ENCODE assay signal across 8 cellular contexts in the genomic region with DNA sequence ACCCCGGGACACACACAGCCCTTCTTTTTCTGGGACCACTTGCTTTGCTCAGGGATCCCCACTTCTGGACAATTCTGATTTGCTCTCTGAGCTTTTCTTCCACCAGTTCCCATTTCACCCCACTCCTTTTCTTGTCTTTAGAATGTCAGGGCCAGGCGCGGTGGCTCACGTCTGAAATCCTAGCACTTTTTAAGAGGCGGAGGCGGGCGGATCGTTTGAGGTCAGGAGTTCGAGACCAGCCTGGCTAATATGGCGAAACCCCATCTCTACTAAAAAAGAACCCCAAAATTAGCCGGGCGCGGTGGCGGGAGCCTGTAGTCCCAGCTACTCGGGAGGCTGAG. TPM values are rescaled to one million over a fixed set of nuclear protein-coding genes. Genes with fewer than 3 reads are reported as not detected.
A peak's percentile ranks its signal among the peaks of the same experiment; 100 is the strongest.
DNase-seq lines count a peak whose midpoint lies in the region; ATAC-seq, FAIRE-seq and TF ChIP-seq lines count a peak whose summit lies in the region.

No MANE protein-coding gene starts in this region.

- no peak overlapping the region for H3K56ac ChIP-seq in H1 (replicated peaks; ENCODE audit: insufficient read length, low read depth, low read length)

- no peak for TF ChIP-seq CTCF in HCT116 (IDR thresholded peaks at IDR 0.05 in 2 of 3, conservative IDR thresholded peaks at IDR 0.05 in 1 of 3; ENCODE audit: borderline replicate concordance in 1 of 3, insufficient read depth in 1 of 3, low read depth in 2 of 3, low read length in 2 of 3)
- no peak for TF ChIP-seq CTCF in H1 (IDR thresholded peaks at IDR 0.05; ENCODE audit: control extremely low read depth in 1 of 3, insufficient read depth in 1 of 3, low read depth in 1 of 3, low read length in 3 of 3)
- no peak for TF ChIP-seq CTCF in neural cell (IDR thresholded peaks at IDR 0.05; ENCODE audit: poor library complexity, severe bottlenecking)

- H4K91ac ChIP-seq in H1 (replicated peaks; ENCODE audit: insufficient read length, low read length) = no peak overlapping the region

- no peak for FAIRE-seq in H1 (lab: Jason Lieb, UNC)

- H3K27me3 ChIP-seq in HCT116 (ENCODE audit: insufficient read depth, low read length) (no peaks in the 10 kb centered on the region), H1 (replicated peaks in 1 of 4; ENCODE audit: control insufficient read depth in 3 of 4, extremely low read depth in 1 of 4, insufficient read depth in 3 of 4, low read length in 3 of 4) (no peaks in the 10 kb centered on the region), neural cell (ENCODE audit: insufficient read depth, low read depth, low read length) (no peaks in the 10 kb centered on the region)

- no peak overlapping the region for H2BK20ac ChIP-seq in H1 (ENCODE audit: low read length)

- H2BK12ac ChIP-seq in H1 (ENCODE audit: low read depth, low read length) = peak overlapping the region; percentile 55; the same call in 1 of the 2 replicates

- no peak overlapping the region for H2AK5ac ChIP-seq in H1 (ENCODE audit: low read depth, low read length)

- H3K79me1 ChIP-seq in H1 (ENCODE audit: low read depth, low read length) = peaks cover 15% of the 10 kb centered on the region

- TF ChIP-seq RAD21 in HCT116 (IDR thresholded peaks at IDR 0.05; ENCODE audit: low read depth) (no peak), H1 (IDR thresholded peaks at IDR 0.05 in 1 of 2, conservative IDR thresholded peaks at IDR 0.05 in 1 of 2; ENCODE audit: low read depth in 2 of 2, low read length in 2 of 2) (no peak), neural cell (conservative IDR thresholded peaks at IDR 0.05) (no peak)

- H2BK5ac ChIP-seq in H1 (ENCODE audit: low read depth, low read length) = 0 out of 2 replicates have a peak overlapping the region, but pooled peaks have one; percentile 52

- POLR2A ChIA-PET in HCT116 (lab: Charles Lee) (no interaction called here), H1 (lab: Charles Lee; ENCODE audit: partially characterized antibody) (interaction anchor here (1.0 to 2.7 kb wide), 13 partner anchors 8 to 146 kb away, joined by 3 to 11 read pairs (median 4); a partner anchor contains a TSS)

- peak overlapping the region; percentile 22 for H2AFZ ChIP-seq in HCT116 (ENCODE audit: low read depth, low read length, poor library complexity, severe bottlenecking)
- H2AFZ ChIP-seq in H1 (ENCODE audit: low read length) = 0 out of 2 replicates have a peak overlapping the region, but pooled peaks have one; percentile 86
- peak overlapping the region; percentile 65 for H2AFZ ChIP-seq in neural cell (ENCODE audit: low read depth, low read length)

- peaks cover 57% of the 10 kb centered on the region for H3K79me2 ChIP-seq in HCT116 (ENCODE audit: insufficient read depth, low read length)
- peaks cover 7 to 47% of the 10 kb centered on the region in 2 experiments for H3K79me2 ChIP-seq in H1 (ENCODE audit: control insufficient read depth in 1 of 2, insufficient read depth in 2 of 2, low read length in 2 of 2)
- H3K79me2 ChIP-seq in neural cell (replicated peaks; ENCODE audit: insufficient read depth, low read length) = peaks cover 13% of the 10 kb centered on the region

- H3K27ac ChIP-seq in HCT116 (ENCODE audit: low read depth, low read length) (peak overlapping the region; percentile 85), SK-N-MC (peak overlapping the region; percentile 95; the same call in 1 of the 2 replicates), H1 (ENCODE audit: low read depth, low read length) (peak overlapping the region; percentile 81; the same call in 1 of the 2 replicates), neural cell (ENCODE audit: low read length) (peak overlapping the region; percentile 77)

- H4K8ac ChIP-seq in H1 (ENCODE audit: extremely low read depth, insufficient read depth, low read length) = peak overlapping the region; percentile 95; the same call in 1 of the 2 replicates

- H3K14ac ChIP-seq in H1 (ENCODE audit: insufficient read length) = no peak overlapping the region

- CTCF ChIA-PET in HCT116 (lab: Charles Lee) (no interaction called here), H1 (lab: Charles Lee; ENCODE audit: partially characterized antibody) (interaction anchor here (0.9 to 1.5 kb wide), 3 partner anchors 8 to 46 kb away, joined by 3 to 7 read pairs (median 6); no protein-coding TSS in a partner anchor)

- ATAC-seq in HCT116 (no peak; the same call in 1 of the 2 replicates), GM18511 (IDR thresholded peaks at IDR 0.05; ENCODE audit: unreplicated experiment) (no peak), GM18517 (IDR thresholded peaks at IDR 0.05; ENCODE audit: unreplicated experiment) (no peak), HG03469 (IDR thresholded peaks at IDR 0.05; ENCODE audit: unreplicated experiment) (no peak), HG03342 (IDR thresholded peaks at IDR 0.05; ENCODE audit: unreplicated experiment) (no peak)

- H2BK120ac ChIP-seq in H1 (replicated peaks; ENCODE audit: low read depth, low read length) = no peak overlapping the region

- DNase-seq in HCT116 (ENCODE audit: low read depth, low spot score) (no peak), SK-N-MC (ENCODE audit: low read depth, low spot score) (no peak), H1 (ENCODE audit: low read depth in 1 of 2, low spot score in 2 of 2) (no peak)

- H3K9me2 ChIP-seq in HCT116 (ENCODE audit: insufficient read depth) (no peaks in the 10 kb centered on the region), neural cell (ENCODE audit: insufficient read depth, low read length) (no peaks in the 10 kb centered on the region)

- H3K4ac ChIP-seq in H1 (replicated peaks; ENCODE audit: insufficient read length, low read depth, low read length) = no peak overlapping the region

- no peaks in the 10 kb centered on the region for H4K20me1 ChIP-seq in HCT116 (ENCODE audit: insufficient read depth)
- H4K20me1 ChIP-seq in H1 (replicated peaks in 1 of 2; ENCODE audit: control insufficient read depth in 1 of 2, insufficient read depth in 2 of 2, low read length in 2 of 2) = peaks cover 0 to 8% of the 10 kb centered on the region in 2 experiments
- H4K20me1 ChIP-seq in neural cell (ENCODE audit: insufficient read depth) = no peaks in the 10 kb centered on the region

- H3K4me3 ChIP-seq in HCT116 (replicated peaks in 1 of 2; ENCODE audit: low read depth in 1 of 2, low read length in 2 of 2) = peak overlapping the region; percentile 88 to 94
- H3K4me3 ChIP-seq in SK-N-MC = peak overlapping the region; percentile 99
- H3K4me3 ChIP-seq in H1 (ENCODE audit: extremely low read depth in 1 of 4, insufficient read depth in 2 of 4, low read depth in 3 of 4, low read length in 4 of 4) = peak overlapping the region; percentile 62 to 97 (median 84)
- peak overlapping the region; percentile 95 for H3K4me3 ChIP-seq in neural cell (ENCODE audit: low read length)

- H3F3A ChIP-seq in neural cell (ENCODE audit: insufficient read depth, low read length, poor library complexity, severe bottlenecking) = no peaks in the 10 kb centered on the region

- H3K9ac ChIP-seq in HCT116 (ENCODE audit: low read length) = peak overlapping the region; percentile 95
- peak overlapping the region; percentile 89 for H3K9ac ChIP-seq in SK-N-MC (ENCODE audit: insufficient read length)
- H3K9ac ChIP-seq in H1 (replicated peaks in 1 of 4; ENCODE audit: extremely low read depth in 1 of 4, low read depth in 3 of 4, low read length in 3 of 4) = peak overlapping the region; percentile 58 to 97 (median 96)
- peak overlapping the region; percentile 80 for H3K9ac ChIP-seq in neural cell (ENCODE audit: low read length)

- intact Hi-C loops in HCT116 (cut with micrococcal nuclease) = no loop called here

- H3K36me3 ChIP-seq in HCT116 (ENCODE audit: control insufficient read depth in 1 of 2, insufficient read depth in 2 of 2, low read length in 2 of 2) (no peaks in the 10 kb centered on the region), SK-N-MC (ENCODE audit: insufficient read depth, low read length) (peaks cover 9% of the 10 kb centered on the region), H1 (ENCODE audit: control insufficient read depth in 2 of 4, insufficient read depth in 4 of 4, low read length in 3 of 4) (no peaks in the 10 kb centered on the region), neural cell (ENCODE audit: insufficient read depth, low read length) (no peaks in the 10 kb centered on the region)

- TF ChIP-seq POLR2A in HCT116 (IDR thresholded peaks at IDR 0.05; ENCODE audit: borderline replicate concordance, extremely low read depth, insufficient read depth, insufficient read length) = no peak
- no peak for TF ChIP-seq POLR2A in H1 (IDR thresholded peaks at IDR 0.05; ENCODE audit: control extremely low read depth in 1 of 2, low read depth in 2 of 2, low read length in 2 of 2)

- RAD21 ChIA-PET in HCT116 (lab: Charles Lee; ENCODE audit: low non-redundant PET in 1 of 2, low total read pairs in 2 of 2, uncharacterized antibody in 2 of 2, unreplicated experiment in 2 of 2) = no interaction called here

- TF ChIP-seq EP300 in H1 (IDR thresholded peaks at IDR 0.05; ENCODE audit: borderline replicate concordance in 1 of 2, low read depth in 2 of 2, low read length in 2 of 2) (no peak), neural cell (conservative IDR thresholded peaks at IDR 0.05; ENCODE audit: poor library complexity, severe bottlenecking) (no peak)

- peaks cover 5% of the 10 kb centered on the region; the same call in 1 of the 2 replicates for H3K23me2 ChIP-seq in H1 (ENCODE audit: low read depth, low read length)

- no TSS peak for BruUV-seq in HCT116 (replicated peaks; lab: Mats Ljungman, UMichigan)

- H3K9me3 ChIP-seq in HCT116 (ENCODE audit: control insufficient read depth in 1 of 2, insufficient read depth in 1 of 2, low read depth in 1 of 2, low read length in 2 of 2) (no peaks in the 10 kb centered on the region), SK-N-MC (ENCODE audit: low read depth, low read length) (no peaks in the 10 kb centered on the region), H1 (ENCODE audit: insufficient read depth in 2 of 2, low read depth in 1 of 2, low read length in 1 of 2) (no peaks in the 10 kb centered on the region), neural cell (ENCODE audit: low read length) (no peaks in the 10 kb centered on the region)

- H3K4me1 ChIP-seq in HCT116 (ENCODE audit: control insufficient read depth in 1 of 2, insufficient read depth in 2 of 2, low read length in 2 of 2) (peaks cover 4 to 28% of the 10 kb centered on the region in 2 experiments; a peak in 3 of 4 replicates), H1 (replicated peaks in 1 of 4; ENCODE audit: control insufficient read depth in 3 of 4, insufficient read depth in 4 of 4, low read length in 3 of 4) (peaks cover 3 to 11% (median 5%) of the 10 kb centered on the region in 4 experiments; a peak in 6 of 7 replicates)

- H3K23ac ChIP-seq in H1 (ENCODE audit: insufficient read length) = no peak overlapping the region

- WGBS in H1 (ENCODE audit: extremely low coverage in 1 of 2, insufficient coverage in 1 of 2, insufficient read length in 1 of 2, insufficient replicate concordance in 2 of 2, low coverage in 1 of 2, low lambda C conversion rate in 2 of 2, missing lambda C conversion rate in 1 of 2), 2 experiments = 3% methylated on average over 15 of the region's 15 CpGs; no CpG with 5 or more reads in 1 of the 2 experiments

- peak overlapping the region; percentile 89 for H3K18ac ChIP-seq in H1 (ENCODE audit: extremely low read depth, low read length)

- peak overlapping the region; percentile 69 for H3K4me2 ChIP-seq in HCT116 (ENCODE audit: low read length)
- H3K4me2 ChIP-seq in H1 (ENCODE audit: insufficient read depth in 1 of 2, low read depth in 2 of 2, low read length in 2 of 2) = peak overlapping the region; percentile 76 to 95
- H3K4me2 ChIP-seq in neural cell (ENCODE audit: low read length) = peak overlapping the region; percentile 65

- no peak overlapping the region for H2BK15ac ChIP-seq in H1 (ENCODE audit: low read length)

- H4K5ac ChIP-seq in H1 (ENCODE audit: insufficient read length, low read depth, low read length) = no peak overlapping the region

RNA-seq across cellular contexts. Expression of a gene that starts 0.9 kb away (rescaled TPM):
- 22.7 TPM for total RNA-seq in HCT116 (2021; ENCODE audit: unreplicated experiment)
- polyA plus RNA-seq in HCT116 (2012) = 11.1 and 15.1 TPM in 2 replicates
- total RNA-seq in H1 (2021; fragmentation: NEBNext Ultra II Directional; extraction: Animal tissue kit (Norgen Biotek cat#: 25700)) = 25.9 and 28.0 TPM in 2 replicates
- 5.5 and 7.9 TPM in 2 replicates for polyA plus RNA-seq in H1 (2011; rRNA removed)
- 9.2 TPM for polyA plus RNA-seq in H1 (2011; cell fraction: cytosol; rRNA removed)
- 7.5 TPM for polyA plus RNA-seq in H1 (2011; cell fraction: nucleus; rRNA removed)
- 12.7 to 16.1 TPM (median 14.5 TPM) in 4 replicates for polyA plus RNA-seq in H1 (2012, experiment 1 of 2)
- polyA plus RNA-seq in H1 (2012, experiment 2 of 2) = 2.4 TPM
- 9.8 TPM for polyA plus RNA-seq in H1 (2013, experiment 1 of 2)
- polyA plus RNA-seq in H1 (2013, experiment 2 of 2) = 9.3 TPM
- polyA minus RNA-seq in H1 (2011; rRNA and poly(A)+ RNA removed) = 25.9 and 36.3 TPM in 2 replicates
- polyA minus RNA-seq in H1 (2011; cell fraction: cytosol; rRNA and poly(A)+ RNA removed) = 19.2 TPM
- 35.9 TPM for polyA minus RNA-seq in H1 (2011; cell fraction: nucleus; rRNA and poly(A)+ RNA removed)
- 3.5 and 3.8 TPM in 2 replicates for polyA plus RNA-seq in neural cell
- polyA minus RNA-seq in neural cell = 12.4 and 14.5 TPM in 2 replicates

RNA-seq across cellular contexts. Expression of a gene that starts 49.2 kb away (rescaled TPM):
- 116 TPM for total RNA-seq in HCT116 (2021; ENCODE audit: unreplicated experiment)
- polyA plus RNA-seq in HCT116 (2012) = 33.6 and 44.2 TPM in 2 replicates
- 74.1 and 85.8 TPM in 2 replicates for total RNA-seq in H1 (2021; fragmentation: NEBNext Ultra II Directional; extraction: Animal tissue kit (Norgen Biotek cat#: 25700))
- polyA plus RNA-seq in H1 (2011; rRNA removed) (16.4 and 46.1 TPM in 2 replicates), neural cell (272 and 275 TPM in 2 replicates)
- polyA plus RNA-seq in H1 (2011; cell fraction: cytosol; rRNA removed) = 36.7 TPM
- 6.3 TPM for polyA plus RNA-seq in H1 (2011; cell fraction: nucleus; rRNA removed)
- polyA plus RNA-seq in H1 (2012, experiment 1 of 2) = 28.0 to 59.9 TPM (median 44.3 TPM) in 4 replicates
- 21.5 TPM for polyA plus RNA-seq in H1 (2012, experiment 2 of 2)
- polyA plus RNA-seq in H1 (2013, experiment 1 of 2) = 84.1 TPM
- 84.7 TPM for polyA plus RNA-seq in H1 (2013, experiment 2 of 2)
- 5.3 and 5.4 TPM in 2 replicates for polyA minus RNA-seq in H1 (2011; rRNA and poly(A)+ RNA removed)
- polyA minus RNA-seq in H1 (2011; cell fraction: cytosol; rRNA and poly(A)+ RNA removed) = 14.7 TPM
- 7.5 TPM for polyA minus RNA-seq in H1 (2011; cell fraction: nucleus; rRNA and poly(A)+ RNA removed)
- polyA minus RNA-seq in neural cell = 87.2 and 92.3 TPM in 2 replicates

RNA-seq across cellular contexts. Expression of a gene that starts 49.3 kb away (rescaled TPM):
- 52.3 TPM for total RNA-seq in HCT116 (2021; ENCODE audit: unreplicated experiment)
- polyA plus RNA-seq in HCT116 (2012) = 26.9 and 39.3 TPM in 2 replicates
- total RNA-seq in H1 (2021; fragmentation: NEBNext Ultra II Directional; extraction: Animal tissue kit (Norgen Biotek cat#: 25700)) = 76.6 and 81.4 TPM in 2 replicates
- polyA plus RNA-seq in H1 (2011; rRNA removed) = 12.2 and 26.1 TPM in 2 replicates
- 43.0 TPM for polyA plus RNA-seq in H1 (2011; cell fraction: cytosol; rRNA removed)
- 8.4 TPM for polyA plus RNA-seq in H1 (2011; cell fraction: nucleus; rRNA removed)
- 48.2 to 95.1 TPM (median 61.8 TPM) in 4 replicates for polyA plus RNA-seq in H1 (2012, experiment 1 of 2)
- 17.6 TPM for polyA plus RNA-seq in H1 (2012, experiment 2 of 2)
- polyA plus RNA-seq in H1 (2013, experiment 1 of 2) = 111 TPM
- polyA plus RNA-seq in H1 (2013, experiment 2 of 2) = 114 TPM
- polyA minus RNA-seq in H1 (2011; rRNA and poly(A)+ RNA removed) = 10.4 and 13.5 TPM in 2 replicates
- polyA minus RNA-seq in H1 (2011; cell fraction: cytosol; rRNA and poly(A)+ RNA removed) = 10.6 TPM
- polyA minus RNA-seq in H1 (2011; cell fraction: nucleus; rRNA and poly(A)+ RNA removed) = 16.0 TPM
- polyA plus RNA-seq in neural cell = 80.6 and 91.1 TPM in 2 replicates
- 45.8 and 47.1 TPM in 2 replicates for polyA minus RNA-seq in neural cell

Comparison
In these comparisons a context has a peak if more than half of its experiments do, and no peak if none do; other contexts are left out.
1. H2AFZ ChIP-seq: peak in every context shown above with its lines; median percentile 86 in H1; 65 in neural cell; 22 in HCT116.